In genomic region chrX:107775734-107776511, GRCh38 we compare ENCODE assay signal across 8 cellular contexts. TPM values are rescaled to one million over a fixed set of nuclear protein-coding genes. Genes with fewer than 3 reads are reported as not detected.
DNase-seq lines count a peak whose midpoint lies in the region; ATAC-seq and TF ChIP-seq lines count a peak whose summit lies in the region.

TSS of gene TSC22D3 (minus strand) at chrX:107775787. CDS start at chrX:107775419, 368 bp downstream.

- no peak within 1 kb of the TSS for H3K27ac Mint-ChIP-seq in progenitor cell of endocrine pancreas

- H3K27me3 Mint-ChIP-seq in progenitor cell of endocrine pancreas: peaks cover 36% of the 10 kb centered on the region

- DNase-seq in GM12865 (ENCODE audit: low read depth) (peak; percentile 60), NCI-H1105 (lab: John Stamatoyannopoulos, UW) (peak; percentile 58), T-helper 2 cell (peak; percentile 15 to 60 (median 41)), anterior cingulate cortex (lab: John Stamatoyannopoulos, UW) (peak in 54 of 58 donors; percentile 2 to 77 (median 52)), left ventricle myocardium superior (peak; percentile 86), progenitor cell of endocrine pancreas (ENCODE audit: low spot score, unreplicated experiment) (peak; percentile 38), NK-92 (lab: John Stamatoyannopoulos, UW; ENCODE audit: unreplicated experiment) (no peak)

- intact Hi-C loops in left ventricle myocardium superior (cut with micrococcal nuclease): loop anchor here (5.0 kb wide), 2 partner anchors 49 to 114 kb away; no protein-coding TSS in a partner anchor

- H3K36me3 Mint-ChIP-seq in progenitor cell of endocrine pancreas (ENCODE audit: insufficient read depth): no peaks in the 10 kb centered on the region

- peak; percentile 90 for ATAC-seq in HG02642 (IDR thresholded peaks at IDR 0.05; ENCODE audit: poor library complexity, unreplicated experiment)
- peak; percentile 94 for ATAC-seq in left ventricle myocardium superior

- TF ChIP-seq CTCF in GM12865 (IDR thresholded peaks at IDR 0.05; ENCODE audit: insufficient read depth, low read depth, low read length, missing control alignments): no peak
- TF ChIP-seq CTCF in progenitor cell of endocrine pancreas (IDR thresholded peaks at IDR 0.05; ENCODE audit: unreplicated experiment): no peak

- peaks cover 7% of the 10 kb centered on the region for H3K4me1 Mint-ChIP-seq in progenitor cell of endocrine pancreas (ENCODE audit: low read depth)

- H3K4me3 Mint-ChIP-seq in progenitor cell of endocrine pancreas (ENCODE audit: low read depth): peak within 1 kb of the TSS; percentile 71

- peaks cover 3% of the 10 kb centered on the region for H3K9me3 Mint-ChIP-seq in progenitor cell of endocrine pancreas (ENCODE audit: low read depth)

- peak within 1 kb of the TSS; percentile 50 for H3K4me3 ChIP-seq in GM12865 (ENCODE audit: low read depth, low read length)

RNA-seq across cellular contexts. Expression of gene TSC22D3, which starts in this region (rescaled TPM):
- 63.3 TPM for total RNA-seq in left ventricle myocardium superior
- total RNA-seq in progenitor cell of endocrine pancreas: 39.6 and 41.4 TPM in 2 replicates
